Comparison of ENCODE assay signal across 10 cellular contexts in genomic region chr12:102950107-102950949, GRCh38. TPM values are rescaled to one million over a fixed set of nuclear protein-coding genes. Genes with fewer than 3 reads are reported as not detected.
DNase-seq lines count a peak whose midpoint lies in the region; ATAC-seq lines count a peak whose summit lies in the region.
"Had no signal": no experiment of that assay in that cellular context is flagged by ENCODE, and none has a peak within 500 bp of the region (broad histone marks: within the 10 kb centered on the region; RNA-seq: fewer than 3 reads in every experiment).

No MANE protein-coding gene starts in this region.

- no peaks in the 10 kb centered on the region for H3K4me1 ChIP-seq in mesenchymal stem cell (ENCODE audit: control insufficient read depth, insufficient read depth, low read depth, low read length)

- H3K14ac ChIP-seq in mesenchymal stem cell (ENCODE audit: low read length in 2 of 2) = no peak overlapping the region

- ATAC-seq in activated naive CD8-positive, alpha-beta T cell treated with anti-CD3 and anti-CD28 coated beads, Interleukin-2, amount 50 U/mL, for 24 hours = no peak
- ATAC-seq in stimulated activated effector memory CD8-positive, alpha-beta T cell treated with anti-CD3 and anti-CD28 coated beads, Interleukin-12 subunit alpha, Interleukin-12 subunit beta, amount 100 ng/mL, for 72 hours = no peak
- ATAC-seq: HCT116, T-cell had no signal

- H3K79me1 ChIP-seq in mesenchymal stem cell (replicated peaks; ENCODE audit: low read length, poor library complexity, severe bottlenecking) = no peaks in the 10 kb centered on the region

- H4K91ac ChIP-seq in mesenchymal stem cell (ENCODE audit: low read length) = no peak overlapping the region

- peak overlapping the region; percentile 25 for H3K4me3 Mint-ChIP-seq in activated naive CD8-positive, alpha-beta T cell treated with anti-CD3 and anti-CD28 coated beads, Interleukin-2, amount 50 U/mL, for 24 hours
- no peak overlapping the region for H3K4me3 Mint-ChIP-seq in stimulated activated effector memory CD8-positive, alpha-beta T cell treated with anti-CD3 and anti-CD28 coated beads, Interleukin-12 subunit alpha, Interleukin-12 subunit beta, amount 100 ng/mL, for 72 hours
- H3K4me3 Mint-ChIP-seq: T-cell had no signal

- no peak overlapping the region for H3K4ac ChIP-seq in mesenchymal stem cell (ENCODE audit: low read depth in 1 of 2, low read length in 2 of 2)

- no peak overlapping the region for H3K23ac ChIP-seq in mesenchymal stem cell (ENCODE audit: low read length in 2 of 2)

- no peak overlapping the region for H3K27ac Mint-ChIP-seq in activated naive CD8-positive, alpha-beta T cell treated with anti-CD3 and anti-CD28 coated beads, Interleukin-2, amount 50 U/mL, for 24 hours
- no peak overlapping the region for H3K27ac Mint-ChIP-seq in stimulated activated effector memory CD8-positive, alpha-beta T cell treated with anti-CD3 and anti-CD28 coated beads, Interleukin-12 subunit alpha, Interleukin-12 subunit beta, amount 100 ng/mL, for 72 hours
- H3K27ac Mint-ChIP-seq: T-cell had no signal

- H2AK5ac ChIP-seq in mesenchymal stem cell (ENCODE audit: low read length, severe bottlenecking) = no peak overlapping the region

- no peak overlapping the region for H2BK12ac ChIP-seq in mesenchymal stem cell (ENCODE audit: low read length in 2 of 2)

- H3K9me3 Mint-ChIP-seq in activated naive CD8-positive, alpha-beta T cell treated with anti-CD3 and anti-CD28 coated beads, Interleukin-2, amount 50 U/mL, for 24 hours = no peaks in the 10 kb centered on the region
- H3K9me3 Mint-ChIP-seq in stimulated activated effector memory CD8-positive, alpha-beta T cell treated with anti-CD3 and anti-CD28 coated beads, Interleukin-12 subunit alpha, Interleukin-12 subunit beta, amount 100 ng/mL, for 72 hours = no peaks in the 10 kb centered on the region
- H3K9me3 Mint-ChIP-seq: T-cell had no signal

- H3K36me3 ChIP-seq in mesenchymal stem cell (ENCODE audit: control insufficient read depth in 1 of 2, insufficient read depth in 2 of 2, low read depth in 1 of 2, low read length in 2 of 2) = no peaks in the 10 kb centered on the region

- peaks cover 71% of the 10 kb centered on the region for H3K27me3 Mint-ChIP-seq in activated naive CD8-positive, alpha-beta T cell treated with anti-CD3 and anti-CD28 coated beads, Interleukin-2, amount 50 U/mL, for 24 hours

- H3K9me3 ChIP-seq in mesenchymal stem cell (ENCODE audit: control insufficient read depth, low read length) = no peaks in the 10 kb centered on the region

- no peak overlapping the region for H2BK15ac ChIP-seq in mesenchymal stem cell (ENCODE audit: low read depth, poor library complexity, severe bottlenecking)

- H3K36me3 Mint-ChIP-seq in activated naive CD8-positive, alpha-beta T cell treated with anti-CD3 and anti-CD28 coated beads, Interleukin-2, amount 50 U/mL, for 24 hours (ENCODE audit: low read depth) = no peaks in the 10 kb centered on the region
- no peaks in the 10 kb centered on the region for H3K36me3 Mint-ChIP-seq in stimulated activated effector memory CD8-positive, alpha-beta T cell treated with anti-CD3 and anti-CD28 coated beads, Interleukin-12 subunit alpha, Interleukin-12 subunit beta, amount 100 ng/mL, for 72 hours
- H3K36me3 Mint-ChIP-seq: T-cell had no signal

- H3K4me2 ChIP-seq in mesenchymal stem cell (ENCODE audit: low read length, poor library complexity, severe bottlenecking) = no peak overlapping the region

- in situ Hi-C loops in ACHN (cut with HindIII; ENCODE audit: low pct_ligation_motif_present, low pct_unique_long_range_greater_than_20kb, low sequenced_read_pairs) = no loop called here

- no peak overlapping the region for H3K18ac ChIP-seq in mesenchymal stem cell (ENCODE audit: low read depth in 1 of 2, low read length in 2 of 2)

- H2BK5ac ChIP-seq in mesenchymal stem cell (ENCODE audit: low read depth, low read length, poor library complexity, severe bottlenecking) = no peak overlapping the region

- no peak overlapping the region for H3K4me3 ChIP-seq in mesenchymal stem cell (ENCODE audit: insufficient read depth in 1 of 2, low read depth in 1 of 2, low read length in 2 of 2)

- no peak overlapping the region for H4K8ac ChIP-seq in mesenchymal stem cell (ENCODE audit: low read length)

- H3K4me1 Mint-ChIP-seq in activated naive CD8-positive, alpha-beta T cell treated with anti-CD3 and anti-CD28 coated beads, Interleukin-2, amount 50 U/mL, for 24 hours = peaks cover 23% of the 10 kb centered on the region
- no peaks in the 10 kb centered on the region for H3K4me1 Mint-ChIP-seq in stimulated activated effector memory CD8-positive, alpha-beta T cell treated with anti-CD3 and anti-CD28 coated beads, Interleukin-12 subunit alpha, Interleukin-12 subunit beta, amount 100 ng/mL, for 72 hours

- H2AFZ ChIP-seq in mesenchymal stem cell (ENCODE audit: low read depth, low read length) = no peak overlapping the region

- peaks cover 57 to 80% of the 10 kb centered on the region in 2 experiments for H3K27me3 ChIP-seq in mesenchymal stem cell (ENCODE audit: control insufficient read depth in 1 of 2, insufficient read depth in 1 of 2, low read length in 2 of 2)

- DNase-seq in DMS79 treated with DMSO at 0.1 percent for 48 hours (lab: John Stamatoyannopoulos, UW) (peak; percentile 87), HuH-7.5 (ENCODE audit: low spot score) (peak; percentile 81), medulla oblongata (ENCODE audit: extremely low spot score) (peak; percentile 25), NCI-H1048 (lab: John Stamatoyannopoulos, UW) (no peak), ACHN (no peak), mesenchymal stem cell (no peak)
- DNase-seq in activated naive CD8-positive, alpha-beta T cell treated with anti-CD3 and anti-CD28 coated beads, Interleukin-2, amount 50 U/mL, for 24 hours = no peak
- no peak for DNase-seq in stimulated activated effector memory CD8-positive, alpha-beta T cell treated with anti-CD3 and anti-CD28 coated beads, Interleukin-12 subunit alpha, Interleukin-12 subunit beta, amount 100 ng/mL, for 72 hours (ENCODE audit: low spot score in 2 of 2)
- DNase-seq: T-cell had no signal

- 1% methylated on average over 37 of the region's 37 CpGs for WGBS in mesenchymal stem cell

- no peak overlapping the region for H3K9ac ChIP-seq in mesenchymal stem cell (ENCODE audit: low read length)

- H3K27ac ChIP-seq in mesenchymal stem cell (ENCODE audit: low read length, poor library complexity, severe bottlenecking) = no peak overlapping the region

- H2BK120ac ChIP-seq in mesenchymal stem cell (ENCODE audit: low read depth, low read length) = no peak overlapping the region

RNA-seq across cellular contexts. Expression of gene ASCL1, which starts 7.1 kb away (rescaled TPM):
- polyA plus RNA-seq in mesenchymal stem cell (2013, experiment 1 of 2) = not detected
- polyA plus RNA-seq in mesenchymal stem cell (2013, experiment 2 of 2) = not detected

RNA-seq across cellular contexts. Expression of gene PAH, which starts 33.3 kb away (rescaled TPM):
- not detected for polyA plus RNA-seq in mesenchymal stem cell (2013, experiment 1 of 2)
- not detected for polyA plus RNA-seq in mesenchymal stem cell (2013, experiment 2 of 2)

Comparison
In these comparisons a context has a peak if more than half of its experiments do, and no peak if none do; other contexts are left out.
1. DNase-seq: peak in DMS79 treated with DMSO at 0.1 percent for 48 hours (single experiment), HuH-7.5 (single experiment) and medulla oblongata (single experiment); none in activated naive CD8-positive, alpha-beta T cell treated with anti-CD3 and anti-CD28 coated beads, Interleukin-2, amount 50 U/mL, for 24 hours (single experiment), NCI-H1048 (single experiment), ACHN (single experiment), stimulated activated effector memory CD8-positive, alpha-beta T cell treated with anti-CD3 and anti-CD28 coated beads, Interleukin-12 subunit alpha, Interleukin-12 subunit beta, amount 100 ng/mL, for 72 hours (0 of 2) and mesenchymal stem cell (single experiment).